1 cellular context compared by ENCODE assay signal in the genomic region with DNA sequence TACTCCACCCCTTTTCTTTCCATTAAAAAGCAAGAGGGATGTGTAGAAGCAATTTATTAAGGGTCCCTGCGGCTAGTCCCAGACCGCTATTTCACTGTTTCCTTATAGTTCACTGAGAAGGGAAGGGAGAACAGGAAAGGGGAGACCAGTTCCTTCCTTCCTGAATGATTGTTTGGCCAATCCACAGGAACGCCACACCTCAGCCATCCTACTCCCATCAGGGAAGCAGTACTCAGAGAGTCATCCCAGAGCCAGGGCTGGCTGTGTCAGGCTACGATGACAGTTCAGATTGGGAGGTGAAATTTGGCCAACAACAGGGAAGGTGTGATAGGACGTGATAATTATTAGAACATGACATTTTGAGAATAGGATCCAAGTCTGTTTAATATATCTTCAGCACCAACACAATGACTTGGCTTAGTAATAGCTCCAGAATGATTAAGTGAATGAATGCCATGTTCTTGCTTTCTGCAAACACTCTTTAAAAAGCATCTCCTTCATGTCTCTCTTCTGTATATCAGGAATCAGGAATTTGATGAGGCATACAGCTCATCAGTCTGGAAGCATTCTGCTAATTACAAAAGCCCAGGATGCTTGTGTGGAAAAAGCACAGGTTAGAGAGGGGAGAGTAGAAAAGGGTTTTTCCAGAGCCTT.
TF ChIP-seq lines count a peak whose summit lies in the region.

No MANE protein-coding gene starts in this region.

TF ChIP-seq in WTC11, 78 proteins besides CTCF, POLR2A, EP300 and RAD21 (continued from another document):
- TF ChIP-seq, protein P1, sequence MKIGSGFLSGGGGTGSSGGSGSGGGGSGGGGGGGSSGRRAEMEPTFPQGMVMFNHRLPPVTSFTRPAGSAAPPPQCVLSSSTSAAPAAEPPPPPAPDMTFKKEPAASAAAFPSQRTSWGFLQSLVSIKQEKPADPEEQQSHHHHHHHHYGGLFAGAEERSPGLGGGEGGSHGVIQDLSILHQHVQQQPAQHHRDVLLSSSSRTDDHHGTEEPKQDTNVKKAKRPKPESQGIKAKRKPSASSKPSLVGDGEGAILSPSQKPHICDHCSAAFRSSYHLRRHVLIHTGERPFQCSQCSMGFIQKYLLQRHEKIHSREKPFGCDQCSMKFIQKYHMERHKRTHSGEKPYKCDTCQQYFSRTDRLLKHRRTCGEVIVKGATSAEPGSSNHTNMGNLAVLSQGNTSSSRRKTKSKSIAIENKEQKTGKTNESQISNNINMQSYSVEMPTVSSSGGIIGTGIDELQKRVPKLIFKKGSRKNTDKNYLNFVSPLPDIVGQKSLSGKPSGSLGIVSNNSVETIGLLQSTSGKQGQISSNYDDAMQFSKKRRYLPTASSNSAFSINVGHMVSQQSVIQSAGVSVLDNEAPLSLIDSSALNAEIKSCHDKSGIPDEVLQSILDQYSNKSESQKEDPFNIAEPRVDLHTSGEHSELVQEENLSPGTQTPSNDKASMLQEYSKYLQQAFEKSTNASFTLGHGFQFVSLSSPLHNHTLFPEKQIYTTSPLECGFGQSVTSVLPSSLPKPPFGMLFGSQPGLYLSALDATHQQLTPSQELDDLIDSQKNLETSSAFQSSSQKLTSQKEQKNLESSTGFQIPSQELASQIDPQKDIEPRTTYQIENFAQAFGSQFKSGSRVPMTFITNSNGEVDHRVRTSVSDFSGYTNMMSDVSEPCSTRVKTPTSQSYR (CRISPR knock-in tag; IDR thresholded peaks at IDR 0.05): no peak
- TF ChIP-seq CREB1 (CRISPR knock-in tag; IDR thresholded peaks at IDR 0.05) (no peak), ZNF532 (CRISPR knock-in tag; IDR thresholded peaks at IDR 0.05; ENCODE audit: borderline replicate concordance) (no peak), PRDM15 (CRISPR knock-in tag; IDR thresholded peaks at IDR 0.05) (no peak), MYBL2 (CRISPR knock-in tag; IDR thresholded peaks at IDR 0.05) (no peak), FOXJ3 (CRISPR knock-in tag; IDR thresholded peaks at IDR 0.05; ENCODE audit: borderline replicate concordance) (no peak)
